ENCODE assay signal across 29 cellular contexts in genomic region chr1:54151013-54151412, GRCh38. TPM values are rescaled to one million over a fixed set of nuclear protein-coding genes. Genes with fewer than 3 reads are reported as not detected.
"Had no signal": no experiment of that assay in that cellular context is flagged by ENCODE, and none has a peak within 500 bp of the region (broad histone marks: within the 10 kb centered on the region; RNA-seq: fewer than 3 reads in every experiment).

No MANE protein-coding gene starts in this region.

- DNase-seq: activated CD4-positive, alpha-beta memory T cell treated with anti-CD3 and anti-CD28 coated beads, Interleukin-2, amount 10 ng/mL, durations not matched to agents 7 days and 5 days; activated CD4-positive, alpha-beta T cell treated with anti-CD3 and anti-CD28 coated beads, Interleukin-2, amount 50 U/mL, for 1 hour; activated CD4-positive, CD25-positive, alpha-beta regulatory T cell; activated gamma-delta T cell; activated naive CD4-positive, alpha-beta T cell treated with anti-CD3 and anti-CD28 coated beads for 36 hours; activated naive CD8-positive, alpha-beta T cell treated with anti-CD3 and anti-CD28 coated beads for 36 hours; activated T-cell treated with anti-CD3 and anti-CD28 coated beads for 4 hours; activated T-cell treated with anti-CD3 and anti-CD28 coated beads, Interleukin-2, amount 50 U/mL, for 48 hours; adrenal gland; anterior cingulate cortex; caudate nucleus; Kasumi-1; KBM-7; NCI-H1105 treated with DMSO at 0.1 percent for 48 hours; NCI-H1436 treated with DMSO at 0.1 percent for 48 hours; NCI-H187; NCI-H2081 treated with DMSO at 0.1 percent for 48 hours; NCI-H2227 treated with DMSO at 0.1 percent for 48 hours; NCI-H446 treated with DMSO at 0.1 percent for 48 hours; NCI-H526; NCI-H82; Peyer's patch; SHP77 treated with DMSO at 0.1 percent for 48 hours; T-helper 2 cell had no signal

- H3K4me3 ChIP-seq: adrenal gland, breast epithelium, Peyer's patch had no signal

- H3K9me3 ChIP-seq: adrenal gland, breast epithelium, Peyer's patch had no signal

- H3K27me3 Mint-ChIP-seq: activated CD4-positive, alpha-beta memory T cell treated with anti-CD3 and anti-CD28 coated beads, Interleukin-2, amount 10 ng/mL, durations not matched to agents 7 days and 5 days; activated naive CD8-positive, alpha-beta T cell treated with anti-CD3 and anti-CD28 coated beads for 36 hours; activated T-helper 17 cell treated with anti-CD3 and anti-CD28 coated beads, Interleukin-2, amount 50 U/mL, for 72 hours had no signal

- H3K4me1 ChIP-seq: breast epithelium had no signal

- H3K27me3 ChIP-seq: adrenal gland, breast epithelium, Peyer's patch had no signal

- H3K36me3 ChIP-seq: adrenal gland, breast epithelium, Peyer's patch had no signal

- ATAC-seq: activated T-helper 17 cell treated with anti-CD3 and anti-CD28 coated beads, Interleukin-2, amount 50 U/mL, for 72 hours had no signal

- H3K27ac ChIP-seq: adrenal gland, breast epithelium, Peyer's patch, VCaP had no signal

- H3K36me3 Mint-ChIP-seq: activated naive CD8-positive, alpha-beta T cell treated with anti-CD3 and anti-CD28 coated beads for 36 hours had no signal

- H3K9me3 Mint-ChIP-seq: activated CD4-positive, alpha-beta memory T cell treated with anti-CD3 and anti-CD28 coated beads, Interleukin-2, amount 10 ng/mL, durations not matched to agents 7 days and 5 days; activated naive CD4-positive, alpha-beta T cell treated with anti-CD3 and anti-CD28 coated beads for 36 hours; activated naive CD8-positive, alpha-beta T cell treated with anti-CD3 and anti-CD28 coated beads for 36 hours; activated T-helper 17 cell treated with anti-CD3 and anti-CD28 coated beads, Interleukin-2, amount 50 U/mL, for 72 hours had no signal

- H3K27ac Mint-ChIP-seq: activated CD4-positive, alpha-beta memory T cell treated with anti-CD3 and anti-CD28 coated beads, Interleukin-2, amount 10 ng/mL, durations not matched to agents 7 days and 5 days; activated naive CD4-positive, alpha-beta T cell treated with anti-CD3 and anti-CD28 coated beads for 36 hours; activated naive CD8-positive, alpha-beta T cell treated with anti-CD3 and anti-CD28 coated beads for 36 hours; activated T-helper 17 cell treated with anti-CD3 and anti-CD28 coated beads, Interleukin-2, amount 50 U/mL, for 72 hours had no signal

- H3K4me3 Mint-ChIP-seq: activated CD4-positive, alpha-beta memory T cell treated with anti-CD3 and anti-CD28 coated beads, Interleukin-2, amount 10 ng/mL, durations not matched to agents 7 days and 5 days; activated naive CD4-positive, alpha-beta T cell treated with anti-CD3 and anti-CD28 coated beads for 36 hours; activated naive CD8-positive, alpha-beta T cell treated with anti-CD3 and anti-CD28 coated beads for 36 hours; activated T-helper 17 cell treated with anti-CD3 and anti-CD28 coated beads, Interleukin-2, amount 50 U/mL, for 72 hours had no signal

- H3K4me1 Mint-ChIP-seq: activated naive CD8-positive, alpha-beta T cell treated with anti-CD3 and anti-CD28 coated beads for 36 hours; activated T-helper 17 cell treated with anti-CD3 and anti-CD28 coated beads, Interleukin-2, amount 50 U/mL, for 72 hours had no signal

RNA-seq across cellular contexts. Expression of gene CDCP2, which starts 1.8 kb away (rescaled TPM):
- total RNA-seq: activated CD4-positive, alpha-beta memory T cell treated with anti-CD3 and anti-CD28 coated beads, Interleukin-2, amount 10 ng/mL, durations not matched to agents 7 days and 5 days; activated CD8-positive, alpha-beta memory T cell treated with anti-CD3 and anti-CD28 coated beads for 36 hours; activated naive CD4-positive, alpha-beta T cell treated with anti-CD3 and anti-CD28 coated beads for 36 hours; activated naive CD8-positive, alpha-beta T cell treated with anti-CD3 and anti-CD28 coated beads for 36 hours; Peyer's patch; SK-MEL-5 had no signal
